8 cellular contexts compared by ENCODE assay signal in the genomic region with DNA sequence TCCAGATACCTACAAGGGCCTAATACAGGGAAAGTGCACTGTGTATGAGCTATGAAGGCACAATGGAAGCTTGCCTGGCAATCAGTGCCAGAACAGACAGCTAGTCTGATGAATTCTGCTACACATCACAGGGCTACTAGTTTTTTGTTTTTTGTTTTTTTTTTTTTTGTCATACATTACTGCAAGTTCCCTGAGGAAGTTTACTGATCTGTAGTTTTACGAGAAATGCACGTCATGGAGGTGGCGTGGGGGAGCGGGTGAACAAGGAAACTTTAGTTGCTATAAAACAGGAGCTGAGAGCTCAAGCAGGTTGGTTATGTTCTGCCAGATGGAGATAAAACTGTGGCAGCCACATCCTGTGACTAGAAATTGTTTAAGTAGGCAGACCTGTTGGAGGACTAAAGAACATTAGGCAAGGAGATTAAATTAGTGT. TPM values are rescaled to one million over a fixed set of nuclear protein-coding genes. Genes with fewer than 3 reads are reported as not detected.
A peak's percentile ranks its signal among the peaks of the same experiment; 100 is the strongest.
DNase-seq lines count a peak whose midpoint lies in the region; ATAC-seq and TF ChIP-seq lines count a peak whose summit lies in the region.

No MANE protein-coding gene starts in this region.

- peaks cover 26% of the 10 kb centered on the region for H3F3A ChIP-seq in SK-N-SH (replicated peaks; ENCODE audit: insufficient read depth)

- WGBS in SK-N-SH (ENCODE audit: low lambda C conversion rate), result 93% methylated on average over 4 of the region's 4 CpGs

- no peak for DNase-seq in SK-N-SH
- DNase-seq in SIG-M5 (lab: John Stamatoyannopoulos, UW), result peak; percentile 56
- DNase-seq in posterior vena cava (ENCODE audit: low spot score), result peak; percentile 84
- no peak for DNase-seq in NCI-H2171 (lab: John Stamatoyannopoulos, UW)
- DNase-seq in NCI-H1092 (lab: John Stamatoyannopoulos, UW), result no peak
- no peak for DNase-seq in inferior parietal cortex (ENCODE audit: extremely low spot score)

- no peaks in the 10 kb centered on the region for H3K27me3 ChIP-seq in SK-N-SH (ENCODE audit: insufficient read depth)

- intact Hi-C loops in posterior vena cava (cut with DNase I), result no loop called here

- no peak for TF ChIP-seq CTCF in SK-N-SH (IDR thresholded peaks at IDR 0.05)

- peak overlapping the region; percentile 97 for H3K27ac Mint-ChIP-seq in activated naive CD8-positive, alpha-beta T cell

- H3K9me3 ChIP-seq in SK-N-SH, result no peaks in the 10 kb centered on the region

- H3K9me2 ChIP-seq in SK-N-SH, result no peaks in the 10 kb centered on the region

- H3K4me3 ChIP-seq in SK-N-SH (ENCODE audit: low read depth in 2 of 2, low read length in 1 of 2), result no peak overlapping the region

- H4K20me1 ChIP-seq in SK-N-SH (ENCODE audit: insufficient read depth), result no peaks in the 10 kb centered on the region

- H3K4me1 Mint-ChIP-seq in activated naive CD8-positive, alpha-beta T cell (ENCODE audit: low read depth), result peaks cover 83% of the 10 kb centered on the region

- POLR2A ChIA-PET in SK-N-SH (lab: Yijun Ruan, JAX), result no interaction called here

- no peak for TF ChIP-seq EP300 in SK-N-SH (IDR thresholded peaks at IDR 0.05; ENCODE audit: borderline replicate concordance in 1 of 2, low read depth in 1 of 2, low read length in 1 of 2)

- H3K79me2 ChIP-seq in SK-N-SH (ENCODE audit: insufficient read depth), result no peaks in the 10 kb centered on the region

- H3K9me3 Mint-ChIP-seq in activated naive CD8-positive, alpha-beta T cell (ENCODE audit: low read depth), result no peaks in the 10 kb centered on the region

- 0 out of 2 replicates have a peak overlapping the region, but pooled peaks have one; percentile 3 for H2AFZ ChIP-seq in SK-N-SH (ENCODE audit: low read depth)

- no peaks in the 10 kb centered on the region for H3K36me3 ChIP-seq in SK-N-SH (replicated peaks in 1 of 2; ENCODE audit: control insufficient read depth in 1 of 2, insufficient read depth in 2 of 2, low read length in 1 of 2)

- 0 out of 2 replicates have a peak overlapping the region, but pooled peaks have one; percentile 25 for H3K9ac ChIP-seq in SK-N-SH

- ATAC-seq in SK-N-SH treated with all-trans-retinoic acid at 6 μM for 48 hours, result no peak

- peak overlapping the region; percentile 88 to 92 for H3K27ac ChIP-seq in SK-N-SH (ENCODE audit: low read depth in 2 of 2, low read length in 1 of 2)

- H3K4me2 ChIP-seq in SK-N-SH, result 0 out of 2 replicates have a peak overlapping the region, but pooled peaks have one; percentile 12

- peaks cover 31 to 39% of the 10 kb centered on the region in 2 experiments; a peak in 3 of 4 replicates for H3K4me1 ChIP-seq in SK-N-SH (ENCODE audit: control insufficient read depth in 1 of 2, insufficient read depth in 2 of 2, low read depth in 1 of 2, low read length in 1 of 2)

- CTCF ChIA-PET in SK-N-SH (lab: Yijun Ruan, JAX), result interaction anchor here (1.7 kb wide), 1 partner anchor 10 kb away, joined by 3 read pairs; no protein-coding TSS in a partner anchor

- no peak for TF ChIP-seq RAD21 in SK-N-SH (IDR thresholded peaks at IDR 0.05; ENCODE audit: low read length)

- H3K4me3 Mint-ChIP-seq in activated naive CD8-positive, alpha-beta T cell, result peak overlapping the region; percentile 86

- H3K36me3 Mint-ChIP-seq in activated naive CD8-positive, alpha-beta T cell, result peaks cover 9% of the 10 kb centered on the region

- no peaks in the 10 kb centered on the region for H3K27me3 Mint-ChIP-seq in activated naive CD8-positive, alpha-beta T cell

TF ChIP-seq in SK-N-SH, 30 proteins besides CTCF, POLR2A, EP300 and RAD21:
- TF ChIP-seq TCF12 (IDR thresholded peaks at IDR 0.05) (0 out of 2 replicates have a peak, but pooled peaks have one; percentile 10), YY1 (IDR thresholded peaks at IDR 0.05; ENCODE audit: low read depth) (no peak)
TF ChIP-seq in SK-N-SH: peak in this region for 1.

TF ChIP-seq in SK-N-SH treated with all-trans-retinoic acid at 6 μM for 48 hours, 23 proteins besides CTCF, POLR2A, EP300 and RAD21:
- TF ChIP-seq SNAI2 (CRISPR knock-in tag; IDR thresholded peaks at IDR 0.05) (no peak), TCF4 (CRISPR knock-in tag; IDR thresholded peaks at IDR 0.05; ENCODE audit: borderline replicate concordance) (no peak), ZFP3 (CRISPR knock-in tag; IDR thresholded peaks at IDR 0.05) (no peak), ZFP30 (CRISPR knock-in tag; IDR thresholded peaks at IDR 0.05) (no peak), ARNTL (CRISPR knock-in tag; IDR thresholded peaks at IDR 0.05; ENCODE audit: borderline replicate concordance, low read depth) (no peak), ESRRG (CRISPR knock-in tag; IDR thresholded peaks at IDR 0.05) (no peak)
- TF ChIP-seq, protein P1, sequence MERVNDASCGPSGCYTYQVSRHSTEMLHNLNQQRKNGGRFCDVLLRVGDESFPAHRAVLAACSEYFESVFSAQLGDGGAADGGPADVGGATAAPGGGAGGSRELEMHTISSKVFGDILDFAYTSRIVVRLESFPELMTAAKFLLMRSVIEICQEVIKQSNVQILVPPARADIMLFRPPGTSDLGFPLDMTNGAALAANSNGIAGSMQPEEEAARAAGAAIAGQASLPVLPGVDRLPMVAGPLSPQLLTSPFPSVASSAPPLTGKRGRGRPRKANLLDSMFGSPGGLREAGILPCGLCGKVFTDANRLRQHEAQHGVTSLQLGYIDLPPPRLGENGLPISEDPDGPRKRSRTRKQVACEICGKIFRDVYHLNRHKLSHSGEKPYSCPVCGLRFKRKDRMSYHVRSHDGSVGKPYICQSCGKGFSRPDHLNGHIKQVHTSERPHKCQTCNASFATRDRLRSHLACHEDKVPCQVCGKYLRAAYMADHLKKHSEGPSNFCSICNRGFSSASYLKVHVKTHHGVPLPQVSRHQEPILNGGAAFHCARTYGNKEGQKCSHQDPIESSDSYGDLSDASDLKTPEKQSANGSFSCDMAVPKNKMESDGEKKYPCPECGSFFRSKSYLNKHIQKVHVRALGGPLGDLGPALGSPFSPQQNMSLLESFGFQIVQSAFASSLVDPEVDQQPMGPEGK (CRISPR knock-in tag; IDR thresholded peaks at IDR 0.05; ENCODE audit: borderline replicate concordance), result no peak
- TF ChIP-seq, protein P2, sequence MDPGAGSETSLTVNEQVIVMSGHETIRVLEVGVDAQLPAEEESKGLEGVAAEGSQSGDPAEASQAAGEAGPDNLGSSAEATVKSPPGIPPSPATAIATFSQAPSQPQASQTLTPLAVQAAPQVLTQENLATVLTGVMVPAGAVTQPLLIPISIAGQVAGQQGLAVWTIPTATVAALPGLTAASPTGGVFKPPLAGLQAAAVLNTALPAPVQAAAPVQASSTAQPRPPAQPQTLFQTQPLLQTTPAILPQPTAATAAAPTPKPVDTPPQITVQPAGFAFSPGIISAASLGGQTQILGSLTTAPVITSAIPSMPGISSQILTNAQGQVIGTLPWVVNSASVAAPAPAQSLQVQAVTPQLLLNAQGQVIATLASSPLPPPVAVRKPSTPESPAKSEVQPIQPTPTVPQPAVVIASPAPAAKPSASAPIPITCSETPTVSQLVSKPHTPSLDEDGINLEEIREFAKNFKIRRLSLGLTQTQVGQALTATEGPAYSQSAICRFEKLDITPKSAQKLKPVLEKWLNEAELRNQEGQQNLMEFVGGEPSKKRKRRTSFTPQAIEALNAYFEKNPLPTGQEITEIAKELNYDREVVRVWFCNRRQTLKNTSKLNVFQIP (CRISPR knock-in tag; IDR thresholded peaks at IDR 0.05; ENCODE audit: borderline replicate concordance, low read depth), result no peak
TF ChIP-seq in SK-N-SH treated with all-trans-retinoic acid at 6 μM for 48 hours: peak in this region for 0.

RNA-seq across cellular contexts. Expression of a gene that starts 17.7 kb away (rescaled TPM):
- polyA plus RNA-seq in SK-N-SH (2012; rRNA removed), result 0.03 and 0.11 TPM in 2 replicates
- polyA plus RNA-seq in SK-N-SH (2012; cell fraction: cytosol; rRNA removed), result 0.05 and 0.06 TPM in 2 replicates
- 0.10 TPM in 1 of 2 replicates, not detected in the other for polyA plus RNA-seq in SK-N-SH (2012; cell fraction: nucleus; rRNA removed)
- total RNA-seq in posterior vena cava, result 10 to 100 TPM; 30.8 to 41.7 TPM

Comparison
In these comparisons a context has a peak if more than half of its experiments do, and no peak if none do; other contexts are left out.
1. DNase-seq: peak in SIG-M5 (single experiment) and posterior vena cava (single experiment); none in SK-N-SH (single experiment), NCI-H2171 (single experiment), NCI-H1092 (single experiment) and inferior parietal cortex (single experiment).